ENCODE assay signal across 18 cellular contexts in genomic region chr17:1639549-1639948, GRCh38. TPM values are rescaled to one million over a fixed set of nuclear protein-coding genes. Genes with fewer than 3 reads are reported as not detected.
A peak's percentile ranks its signal among the peaks of the same experiment; 100 is the strongest.
DNase-seq lines count a peak whose midpoint lies in the region; ATAC-seq and TF ChIP-seq lines count a peak whose summit lies in the region.
"Had no signal": no experiment of that assay in that cellular context is flagged by ENCODE, and none has a peak within 500 bp of the region (broad histone marks: within the 10 kb centered on the region; RNA-seq: fewer than 3 reads in every experiment).

No MANE protein-coding gene starts in this region.

- H2BK15ac ChIP-seq in mesendoderm (replicated peaks; ENCODE audit: low read depth) = no peak overlapping the region

- no peak for TF ChIP-seq EP300 in suprapubic skin (IDR thresholded peaks at IDR 0.05)

- H4K5ac ChIP-seq in mesendoderm (ENCODE audit: low read length) = no peak overlapping the region

- no peak for TF ChIP-seq POLR2A in suprapubic skin (IDR thresholded peaks at IDR 0.05)

- H3K79me2 ChIP-seq in mesendoderm (ENCODE audit: control insufficient read depth, insufficient read depth, low read length) = no peaks in the 10 kb centered on the region

- H3K4me3 ChIP-seq in mesendoderm (ENCODE audit: low read length) (no peak overlapping the region), suprapubic skin (no peak overlapping the region)
- H3K4me3 ChIP-seq: esophagus muscularis mucosa, heart left ventricle, SK-N-MC had no signal

- H3K4me1 ChIP-seq in mesendoderm (ENCODE audit: control insufficient read depth, low read depth, low read length) (peaks cover 2% of the 10 kb centered on the region), suprapubic skin (peaks cover 13% of the 10 kb centered on the region)

- no peak overlapping the region for H3K4ac ChIP-seq in mesendoderm (ENCODE audit: low read depth, low read length)

- DNase-seq in DMS 273 (lab: John Stamatoyannopoulos, UW; ENCODE audit: unreplicated experiment) = peak; percentile 18
- no peak for DNase-seq in DMS 273 treated with DMSO at 0.1 percent for 48 hours (lab: John Stamatoyannopoulos, UW)
- peak; percentile 94 for DNase-seq in DMS53 (lab: John Stamatoyannopoulos, UW)
- peak; percentile 37 for DNase-seq in astrocyte of the hippocampus (ENCODE audit: low read depth, low spot score)
- peak; percentile 52 for DNase-seq in mesendoderm
- no peak for DNase-seq in suprapubic skin (ENCODE audit: low spot score in 2 of 2)
- DNase-seq: activated CD8-positive, alpha-beta T cell treated with anti-CD3 and anti-CD28 coated beads for 36 hours; left colon; naive thymus-derived CD4-positive, alpha-beta T cell; NCI-H2081 treated with DMSO at 0.1 percent for 48 hours had no signal

- H3K9ac ChIP-seq in mesendoderm (ENCODE audit: low read length) = no peak overlapping the region
- H3K9ac ChIP-seq: KMS-11 had no signal

- no peak overlapping the region for H4K8ac ChIP-seq in mesendoderm (ENCODE audit: low read depth, low read length)

- no peak for TF ChIP-seq CTCF in suprapubic skin (IDR thresholded peaks at IDR 0.05)

- H2BK120ac ChIP-seq in mesendoderm (ENCODE audit: low read depth, low read length) = no peak overlapping the region

- H3K27me3 ChIP-seq in mesendoderm (ENCODE audit: insufficient read depth, low read length, poor library complexity) (no peaks in the 10 kb centered on the region), suprapubic skin (no peaks in the 10 kb centered on the region)
- H3K27me3 ChIP-seq: esophagus muscularis mucosa, heart left ventricle had no signal

- H2AK5ac ChIP-seq in mesendoderm (ENCODE audit: low read length) = no peak overlapping the region

- ATAC-seq in HG03159 (IDR thresholded peaks at IDR 0.05; ENCODE audit: unreplicated experiment) (no peak), HG03039 (IDR thresholded peaks at IDR 0.05; ENCODE audit: unreplicated experiment) (no peak)
- ATAC-seq: activated CD8-positive, alpha-beta T cell treated with anti-CD3 and anti-CD28 coated beads for 36 hours; activated T-helper 17 cell treated with anti-CD3 and anti-CD28 coated beads, Interleukin-2, amount 50 U/mL, for 72 hours; left colon; naive thymus-derived CD4-positive, alpha-beta T cell had no signal

- H3K56ac ChIP-seq in mesendoderm (ENCODE audit: low read length) = no peak overlapping the region

- H3K79me1 ChIP-seq in mesendoderm (ENCODE audit: low read length) = no peaks in the 10 kb centered on the region

- H3K27ac ChIP-seq in mesendoderm (ENCODE audit: low read depth, low read length) = no peak overlapping the region
- H3K27ac ChIP-seq in suprapubic skin = no peak overlapping the region
- H3K27ac ChIP-seq: 22Rv1, esophagus muscularis mucosa, KMS-11, SK-N-MC had no signal

- no peak overlapping the region for H3K4me2 ChIP-seq in mesendoderm (ENCODE audit: low read length)
- H3K4me2 ChIP-seq: KMS-11 had no signal

- H3K36me3 ChIP-seq in mesendoderm (ENCODE audit: control insufficient read depth, insufficient read depth, low read length) (no peaks in the 10 kb centered on the region), suprapubic skin (peaks cover 6% of the 10 kb centered on the region)

- H2BK5ac ChIP-seq in mesendoderm (ENCODE audit: low read length) = no peak overlapping the region

- H3K18ac ChIP-seq in mesendoderm (ENCODE audit: low read length) = no peak overlapping the region

- no peaks in the 10 kb centered on the region for H3K9me3 ChIP-seq in suprapubic skin
- H3K9me3 ChIP-seq: esophagus muscularis mucosa, heart left ventricle had no signal

- no peak overlapping the region for H3K23ac ChIP-seq in mesendoderm (ENCODE audit: low read length)

- no CpG with 5 or more reads among the region's 8 CpGs for WGBS in mesendoderm (ENCODE audit: extremely low coverage, insufficient coverage, low lambda C conversion rate)
- 53% methylated on average over 5 of the region's 8 CpGs for WGBS in suprapubic skin

RNA-seq across cellular contexts. Expression of gene SCARF1, which starts 6.0 kb away (rescaled TPM):
- 0.97 TPM for polyA plus RNA-seq in mesendoderm (2013, experiment 1 of 2)
- polyA plus RNA-seq in mesendoderm (2013, experiment 2 of 2) = 1.1 TPM
- total RNA-seq in suprapubic skin = 10 to 100 TPM in 1 of 4 donors, 1 to 10 TPM in 3; 1.8 to 12.4 (median 4.6) TPM

RNA-seq across cellular contexts. Expression of gene RILP, which starts 10.1 kb away (rescaled TPM):
- polyA plus RNA-seq in mesendoderm (2013, experiment 1 of 2) = 8.7 TPM
- polyA plus RNA-seq in mesendoderm (2013, experiment 2 of 2) = 8.5 TPM
- total RNA-seq in suprapubic skin = 10 to 100 TPM; 11.9 to 26.0 (median 20.1) TPM

RNA-seq across cellular contexts. Expression of gene SLC43A2, which starts 10.9 kb away (rescaled TPM):
- 6.4 TPM for polyA plus RNA-seq in mesendoderm (2013, experiment 1 of 2)
- 7.3 TPM for polyA plus RNA-seq in mesendoderm (2013, experiment 2 of 2)
- total RNA-seq in suprapubic skin = 10 to 100 TPM in 2 of 4 donors, 1 to 10 TPM in 2; 4.8 to 11.8 (median 10.6) TPM

RNA-seq across cellular contexts. Expression of gene PRPF8, which starts 45.1 kb away (rescaled TPM):
- 158 TPM for polyA plus RNA-seq in mesendoderm (2013, experiment 1 of 2)
- polyA plus RNA-seq in mesendoderm (2013, experiment 2 of 2) = 144 TPM
- 100 to 1,000 TPM; 186 to 341 (median 220) TPM for total RNA-seq in suprapubic skin

Comparison
In these comparisons a context has a peak if more than half of its experiments do, and no peak if none do; other contexts are left out.
1. DNase-seq: peak in DMS 273 (single experiment), DMS53 (single experiment), astrocyte of the hippocampus (single experiment) and mesendoderm (single experiment); none in DMS 273 treated with DMSO at 0.1 percent for 48 hours (single experiment) and suprapubic skin (0 of 2).